ENCODE assay signal across 20 cellular contexts in genomic region chr4:148327683-148328082, GRCh38.
DNase-seq lines count a peak whose midpoint lies in the region; ATAC-seq, FAIRE-seq and TF ChIP-seq lines count a peak whose summit lies in the region.
"Had no signal": no experiment of that assay in that cellular context is flagged by ENCODE, and none has a peak within 500 bp of the region (broad histone marks: within the 10 kb centered on the region; RNA-seq: fewer than 3 reads in every experiment).

No MANE protein-coding gene starts in this region.

- H3K23me2 ChIP-seq in H1 (ENCODE audit: low read depth, low read length): no peaks in the 10 kb centered on the region

- H3K14ac ChIP-seq in H1 (ENCODE audit: insufficient read length): no peak overlapping the region

- no peak overlapping the region for H3K4ac ChIP-seq in H1 (replicated peaks; ENCODE audit: insufficient read length, low read depth, low read length)

- DNase-seq in stimulated activated naive CD8-positive, alpha-beta T cell treated with anti-CD3 and anti-CD28 coated beads, Interleukin-15, amount 100 ng/mL, for 72 hours: no peak
- DNase-seq in stimulated activated naive CD8-positive, alpha-beta T cell treated with anti-CD3 and anti-CD28 coated beads, Interleukin-15, Interleukin-2, amounts not matched to agents 100 U/mL and 50 U/mL, for 24 hours: no peak
- DNase-seq in H1 (ENCODE audit: low read depth in 1 of 2, low spot score in 2 of 2): no peak
- no peak for DNase-seq in mucosa of descending colon
- no peak for DNase-seq in stimulated activated naive B cell treated with anti-CD40 and anti-IgM and Interleukin-4, amounts not matched to agents 10 μg/mL and 1 μg/mL and 100 μg/mL, for 72 hours
- no peak for DNase-seq in stimulated activated CD8-positive, alpha-beta memory T cell treated with anti-CD3 and anti-CD28 coated beads, Interleukin-4, amount 100 ng/mL, for 48 hours
- no peak for DNase-seq in A673 (ENCODE audit: low spot score)
- DNase-seq: 8988T; C1 segment of cervical spinal cord; Caco-2; CD4-positive, alpha-beta memory T cell; DMS153; DND-41; GOT3; H7; HCEC 1CT had no signal

- H2AFZ ChIP-seq in H1 (ENCODE audit: low read length): no peak overlapping the region

- peak overlapping the region; percentile 4 for H2BK12ac ChIP-seq in H1 (ENCODE audit: low read depth, low read length)

- H3K56ac ChIP-seq in H1 (replicated peaks; ENCODE audit: insufficient read length, low read depth, low read length): no peak overlapping the region

- no peak overlapping the region for H2BK15ac ChIP-seq in H1 (ENCODE audit: low read length)

- H3K27me3 ChIP-seq in H1 (replicated peaks in 1 of 4; ENCODE audit: control insufficient read depth in 3 of 4, extremely low read depth in 1 of 4, insufficient read depth in 3 of 4, low read length in 3 of 4): no peaks in the 10 kb centered on the region
- H3K27me3 ChIP-seq in A673 (replicated peaks; ENCODE audit: insufficient read depth, low read depth, low read length, poor library complexity): no peaks in the 10 kb centered on the region

- H3K4me3 ChIP-seq in H1 (ENCODE audit: extremely low read depth in 1 of 4, insufficient read depth in 2 of 4, low read depth in 3 of 4, low read length in 4 of 4) (no peak overlapping the region), mucosa of descending colon (no peak overlapping the region), A673 (ENCODE audit: low read depth, low read length, poor library complexity, severe bottlenecking) (no peak overlapping the region)
- H3K4me3 ChIP-seq: A549 had no signal

- intact Hi-C loops in mucosa of descending colon (cut with DNase I, micrococcal nuclease) (no loop called here), A673 (cut with micrococcal nuclease; ENCODE audit: unreplicated experiment) (no loop called here)

- no peak overlapping the region for H3K27ac ChIP-seq in H1 (ENCODE audit: low read depth, low read length)
- H3K27ac ChIP-seq in A673 (ENCODE audit: low read depth, low read length, poor library complexity, severe bottlenecking): no peak overlapping the region
- H3K27ac ChIP-seq: A549 had no signal

- no peak overlapping the region for H3K23ac ChIP-seq in H1 (ENCODE audit: insufficient read length)

- H3K4me2 ChIP-seq in H1 (ENCODE audit: insufficient read depth in 1 of 2, low read depth in 2 of 2, low read length in 2 of 2): no peak overlapping the region
- H3K4me2 ChIP-seq: A549 had no signal

- no peak overlapping the region for H3K9ac ChIP-seq in H1 (replicated peaks in 1 of 4; ENCODE audit: extremely low read depth in 1 of 4, low read depth in 3 of 4, low read length in 3 of 4)

- no peak overlapping the region for H2AK5ac ChIP-seq in H1 (ENCODE audit: low read depth, low read length)

- H3K4me1 ChIP-seq in H1 (replicated peaks in 1 of 4; ENCODE audit: control insufficient read depth in 3 of 4, insufficient read depth in 4 of 4, low read length in 3 of 4) (peaks cover 0 to 4% (median 3%) of the 10 kb centered on the region in 4 experiments; a peak in 3 of 7 replicates), mucosa of descending colon (ENCODE audit: low read depth) (no peaks in the 10 kb centered on the region), A673 (ENCODE audit: insufficient read depth, low read length, poor library complexity, severe bottlenecking) (peaks cover 6% of the 10 kb centered on the region)
- H3K4me1 ChIP-seq: A549, Caco-2 had no signal

- CTCF ChIA-PET in H1 (lab: Charles Lee; ENCODE audit: partially characterized antibody) (interaction anchor here (1.2 kb wide), 1 partner anchor 26 kb away, joined by 3 read pairs; no protein-coding TSS in a partner anchor), A673 (lab: Charles Lee) (no interaction called here)

- H3K27me3 Mint-ChIP-seq in stimulated activated naive CD8-positive, alpha-beta T cell treated with anti-CD3 and anti-CD28 coated beads, Interleukin-15, amount 100 ng/mL, for 72 hours: no peaks in the 10 kb centered on the region
- no peaks in the 10 kb centered on the region for H3K27me3 Mint-ChIP-seq in stimulated activated naive B cell treated with anti-CD40 and anti-IgM and Interleukin-4, amounts not matched to agents 10 μg/mL and 1 μg/mL and 100 μg/mL, for 72 hours
- H3K27me3 Mint-ChIP-seq: CD4-positive, alpha-beta memory T cell had no signal

- H3K27ac Mint-ChIP-seq in stimulated activated naive CD8-positive, alpha-beta T cell treated with anti-CD3 and anti-CD28 coated beads, Interleukin-15, amount 100 ng/mL, for 72 hours: peak overlapping the region in 1 of 2 donors; percentile 82
- H3K27ac Mint-ChIP-seq in stimulated activated naive B cell treated with anti-CD40 and anti-IgM and Interleukin-4, amounts not matched to agents 10 μg/mL and 1 μg/mL and 100 μg/mL, for 72 hours: no peak overlapping the region

- no peak for FAIRE-seq in H1 (lab: Jason Lieb, UNC)
- FAIRE-seq: A549, G401.6, GM12892 had no signal

- no peak overlapping the region for H2BK5ac ChIP-seq in H1 (ENCODE audit: low read depth, low read length)

- no peak overlapping the region for H2BK120ac ChIP-seq in H1 (replicated peaks; ENCODE audit: low read depth, low read length)

- no peak for TF ChIP-seq EP300 in H1 (IDR thresholded peaks at IDR 0.05; ENCODE audit: borderline replicate concordance in 1 of 2, low read depth in 2 of 2, low read length in 2 of 2)

- H3K79me2 ChIP-seq in H1 (ENCODE audit: control insufficient read depth in 1 of 2, insufficient read depth in 2 of 2, low read length in 2 of 2): no peaks in the 10 kb centered on the region

- 82% methylated on average over 1 of the region's 1 CpG; no CpG with 5 or more reads in 1 of the 2 experiments for WGBS in H1 (ENCODE audit: extremely low coverage in 1 of 2, insufficient coverage in 1 of 2, insufficient read length in 1 of 2, insufficient replicate concordance in 2 of 2, low coverage in 1 of 2, low lambda C conversion rate in 2 of 2, missing lambda C conversion rate in 1 of 2), 2 experiments

- POLR2A ChIA-PET in H1 (lab: Charles Lee; ENCODE audit: partially characterized antibody): no interaction called here
- POLR2A ChIA-PET in A673 (lab: Charles Lee; ENCODE audit: low non-redundant PET): no interaction called here

- H3K4me3 Mint-ChIP-seq in stimulated activated naive CD8-positive, alpha-beta T cell treated with anti-CD3 and anti-CD28 coated beads, Interleukin-15, amount 100 ng/mL, for 72 hours: no peak overlapping the region
- H3K4me3 Mint-ChIP-seq in stimulated activated naive B cell treated with anti-CD40 and anti-IgM and Interleukin-4, amounts not matched to agents 10 μg/mL and 1 μg/mL and 100 μg/mL, for 72 hours: no peak overlapping the region

- peaks cover 6 to 14% of the 10 kb centered on the region in 2 donors for H3K36me3 Mint-ChIP-seq in stimulated activated naive B cell treated with anti-CD40 and anti-IgM and Interleukin-4, amounts not matched to agents 10 μg/mL and 1 μg/mL and 100 μg/mL, for 72 hours

- no peak overlapping the region for H3K18ac ChIP-seq in H1 (ENCODE audit: extremely low read depth, low read length)

- peak; percentile 59 for ATAC-seq in stimulated activated naive CD8-positive, alpha-beta T cell treated with anti-CD3 and anti-CD28 coated beads, Interleukin-15, amount 100 ng/mL, for 72 hours
- ATAC-seq in stimulated activated naive CD8-positive, alpha-beta T cell treated with anti-CD3 and anti-CD28 coated beads, Interleukin-15, Interleukin-2, amounts not matched to agents 100 U/mL and 50 U/mL, for 24 hours: no peak
- ATAC-seq in mucosa of descending colon: peak; percentile 9
- ATAC-seq in stimulated activated naive B cell treated with anti-CD40 and anti-IgM and Interleukin-4, amounts not matched to agents 10 μg/mL and 1 μg/mL and 100 μg/mL, for 72 hours (replicated peaks): peak; percentile 51 to 56
- ATAC-seq in HG02938 (IDR thresholded peaks at IDR 0.05; ENCODE audit: unreplicated experiment): no peak
- ATAC-seq: A549 had no signal

- H3K9me3 ChIP-seq in H1 (ENCODE audit: insufficient read depth in 2 of 2, low read depth in 1 of 2, low read length in 1 of 2) (no peaks in the 10 kb centered on the region), mucosa of descending colon (no peaks in the 10 kb centered on the region), A673 (ENCODE audit: low read depth, low read length, poor library complexity, severe bottlenecking) (no peaks in the 10 kb centered on the region)
- H3K9me3 ChIP-seq: A549, Caco-2 had no signal

- TF ChIP-seq RAD21 in H1 (IDR thresholded peaks at IDR 0.05 in 1 of 2, conservative IDR thresholded peaks at IDR 0.05 in 1 of 2; ENCODE audit: low read depth in 2 of 2, low read length in 2 of 2): no peak

- H3K4me1 Mint-ChIP-seq in stimulated activated naive CD8-positive, alpha-beta T cell treated with anti-CD3 and anti-CD28 coated beads, Interleukin-15, amount 100 ng/mL, for 72 hours: peaks cover 45% of the 10 kb centered on the region
- peaks cover 3 to 8% of the 10 kb centered on the region in 2 donors for H3K4me1 Mint-ChIP-seq in stimulated activated naive B cell treated with anti-CD40 and anti-IgM and Interleukin-4, amounts not matched to agents 10 μg/mL and 1 μg/mL and 100 μg/mL, for 72 hours

- BruUV-seq in A673 (replicated peaks; lab: Mats Ljungman, UMichigan): no TSS peak

- no peak for TF ChIP-seq CTCF in H1 (IDR thresholded peaks at IDR 0.05; ENCODE audit: control extremely low read depth in 1 of 3, insufficient read depth in 1 of 3, low read depth in 1 of 3, low read length in 3 of 3)
- no peak for TF ChIP-seq CTCF in mucosa of descending colon (IDR thresholded peaks at IDR 0.05)
- TF ChIP-seq CTCF in A673 (conservative IDR thresholded peaks at IDR 0.05; ENCODE audit: low read depth, low read length): no peak

- H2BK20ac ChIP-seq in H1 (ENCODE audit: low read length): 0 out of 2 replicates have a peak overlapping the region, but pooled peaks have one; percentile 55

- H3K79me1 ChIP-seq in H1 (ENCODE audit: low read depth, low read length): no peaks in the 10 kb centered on the region

- H4K8ac ChIP-seq in H1 (ENCODE audit: extremely low read depth, insufficient read depth, low read length): no peak overlapping the region

- peaks cover 7 to 8% of the 10 kb centered on the region in 2 donors for H3K9me3 Mint-ChIP-seq in stimulated activated naive CD8-positive, alpha-beta T cell treated with anti-CD3 and anti-CD28 coated beads, Interleukin-15, amount 100 ng/mL, for 72 hours
- H3K9me3 Mint-ChIP-seq in stimulated activated naive B cell treated with anti-CD40 and anti-IgM and Interleukin-4, amounts not matched to agents 10 μg/mL and 1 μg/mL and 100 μg/mL, for 72 hours: peaks cover 4 to 8% of the 10 kb centered on the region in 2 donors

- no peak overlapping the region for H4K91ac ChIP-seq in H1 (replicated peaks; ENCODE audit: insufficient read length, low read length)

- no peak for TF ChIP-seq POLR2A in H1 (IDR thresholded peaks at IDR 0.05; ENCODE audit: control extremely low read depth in 1 of 2, low read depth in 2 of 2, low read length in 2 of 2)

- H4K20me1 ChIP-seq in H1 (replicated peaks in 1 of 2; ENCODE audit: control insufficient read depth in 1 of 2, insufficient read depth in 2 of 2, low read length in 2 of 2): no peaks in the 10 kb centered on the region

- H4K5ac ChIP-seq in H1 (ENCODE audit: insufficient read length, low read depth, low read length): no peak overlapping the region

- H3K36me3 ChIP-seq in H1 (ENCODE audit: control insufficient read depth in 2 of 4, insufficient read depth in 4 of 4, low read length in 3 of 4) (no peaks in the 10 kb centered on the region), mucosa of descending colon (ENCODE audit: low read depth) (no peaks in the 10 kb centered on the region), A673 (ENCODE audit: insufficient read depth, low read length, poor library complexity, severe bottlenecking) (no peaks in the 10 kb centered on the region)

Comparison
In these comparisons a context has a peak if more than half of its experiments do, and no peak if none do; other contexts are left out.
1. ATAC-seq: peak in stimulated activated naive CD8-positive, alpha-beta T cell treated with anti-CD3 and anti-CD28 coated beads, Interleukin-15, amount 100 ng/mL, for 72 hours (single experiment), mucosa of descending colon (single experiment) and stimulated activated naive B cell treated with anti-CD40 and anti-IgM and Interleukin-4, amounts not matched to agents 10 μg/mL and 1 μg/mL and 100 μg/mL, for 72 hours (2 of 2); none in stimulated activated naive CD8-positive, alpha-beta T cell treated with anti-CD3 and anti-CD28 coated beads, Interleukin-15, Interleukin-2, amounts not matched to agents 100 U/mL and 50 U/mL, for 24 hours (single experiment) and HG02938 (single experiment).